Comparison of ENCODE assay signal across 15 cellular contexts in genomic region chr7:139968931-139969330, GRCh38.
DNase-seq lines count a peak whose midpoint lies in the region; ATAC-seq and TF ChIP-seq lines count a peak whose summit lies in the region.
"Had no signal": no experiment of that assay in that cellular context is flagged by ENCODE, and none has a peak within 500 bp of the region (broad histone marks: within the 10 kb centered on the region; RNA-seq: fewer than 3 reads in every experiment).

No MANE protein-coding gene starts in this region.

- no peak for TF ChIP-seq RAD21 in SK-N-SH (IDR thresholded peaks at IDR 0.05; ENCODE audit: low read length)

- H4K20me1 ChIP-seq in SK-N-SH (ENCODE audit: insufficient read depth) = no peaks in the 10 kb centered on the region

- H3K4me1 ChIP-seq in SK-N-SH (ENCODE audit: control insufficient read depth in 1 of 2, insufficient read depth in 2 of 2, low read depth in 1 of 2, low read length in 1 of 2) (no peaks in the 10 kb centered on the region), ectodermal cell (ENCODE audit: control insufficient read depth, insufficient read depth, low read length) (peaks cover 44% of the 10 kb centered on the region), mucosa of descending colon (ENCODE audit: low read depth) (no peaks in the 10 kb centered on the region)
- H3K4me1 ChIP-seq: A549, Caco-2 had no signal

- H3K9ac ChIP-seq in SK-N-SH = no peak overlapping the region

- DNase-seq in SK-N-SH (no peak), nephron progenitor cell (no peak), NCI-H526 (lab: John Stamatoyannopoulos, UW) (no peak), mucosa of descending colon (no peak)
- DNase-seq: AML-193; Caco-2; CD4-positive, alpha-beta T cell; H9; IMR-90 had no signal

- peaks cover 36% of the 10 kb centered on the region for H3K27me3 ChIP-seq in SK-N-SH (ENCODE audit: insufficient read depth)
- H3K27me3 ChIP-seq in ectodermal cell (ENCODE audit: control insufficient read depth, insufficient read depth, low read length, poor library complexity, severe bottlenecking) = no peaks in the 10 kb centered on the region

- no peaks in the 10 kb centered on the region for H3K79me2 ChIP-seq in SK-N-SH (ENCODE audit: insufficient read depth)

- POLR2A ChIA-PET in SK-N-SH (lab: Yijun Ruan, JAX) = no interaction called here

- H3K9me3 Mint-ChIP-seq in nephron progenitor cell = no peaks in the 10 kb centered on the region
- H3K9me3 Mint-ChIP-seq: CD4-positive, alpha-beta T cell; H9 had no signal

- H3F3A ChIP-seq in SK-N-SH (replicated peaks; ENCODE audit: insufficient read depth) = no peaks in the 10 kb centered on the region

- H3K27ac ChIP-seq in SK-N-SH (ENCODE audit: low read depth in 2 of 2, low read length in 1 of 2) = no peak overlapping the region
- peak overlapping the region; percentile 17 for H3K27ac ChIP-seq in ectodermal cell (ENCODE audit: insufficient read depth, low read depth, low read length, poor library complexity, severe bottlenecking)
- H3K27ac ChIP-seq: 22Rv1, A549, C4-2B had no signal

- H2AFZ ChIP-seq in SK-N-SH (ENCODE audit: low read depth) = no peak overlapping the region

- no peak for TF ChIP-seq EP300 in SK-N-SH (IDR thresholded peaks at IDR 0.05; ENCODE audit: borderline replicate concordance in 1 of 2, low read depth in 1 of 2, low read length in 1 of 2)

- intact Hi-C loops in mucosa of descending colon (cut with DNase I, micrococcal nuclease) = no loop called here

- H3K4me3 Mint-ChIP-seq in nephron progenitor cell = peak overlapping the region; percentile 38
- H3K4me3 Mint-ChIP-seq: CD4-positive, alpha-beta T cell; H9 had no signal

- no peak overlapping the region for H3K4me3 ChIP-seq in SK-N-SH (ENCODE audit: low read depth in 2 of 2, low read length in 1 of 2)
- H3K4me3 ChIP-seq in ectodermal cell (ENCODE audit: insufficient read depth, low read depth, low read length) = no peak overlapping the region
- no peak overlapping the region for H3K4me3 ChIP-seq in mucosa of descending colon
- H3K4me3 ChIP-seq: A549 had no signal

- TF ChIP-seq CTCF in SK-N-SH (IDR thresholded peaks at IDR 0.05) = no peak
- TF ChIP-seq CTCF in nephron progenitor cell (IDR thresholded peaks at IDR 0.05) = no peak
- TF ChIP-seq CTCF in mucosa of descending colon (IDR thresholded peaks at IDR 0.05) = no peak

- no peak for ATAC-seq in SK-N-SH treated with all-trans-retinoic acid at 6 μM for 48 hours
- no peak for ATAC-seq in HG03571 (IDR thresholded peaks at IDR 0.05; ENCODE audit: unreplicated experiment)
- ATAC-seq in mucosa of descending colon = no peak
- ATAC-seq: A549 had no signal

- H3K27ac Mint-ChIP-seq in nephron progenitor cell = peak overlapping the region; percentile 71
- H3K27ac Mint-ChIP-seq: CD4-positive, alpha-beta T cell had no signal

- no peaks in the 10 kb centered on the region for H3K9me3 ChIP-seq in SK-N-SH
- no peaks in the 10 kb centered on the region for H3K9me3 ChIP-seq in ectodermal cell (ENCODE audit: control insufficient read depth, low read length)
- H3K9me3 ChIP-seq in mucosa of descending colon = no peaks in the 10 kb centered on the region
- H3K9me3 ChIP-seq: A549, Caco-2 had no signal

- no peaks in the 10 kb centered on the region for H3K9me2 ChIP-seq in SK-N-SH

- peaks cover 77% of the 10 kb centered on the region for H3K4me1 Mint-ChIP-seq in nephron progenitor cell

- peaks cover 10% of the 10 kb centered on the region for H3K27me3 Mint-ChIP-seq in nephron progenitor cell (ENCODE audit: low read depth, poor library complexity)
- H3K27me3 Mint-ChIP-seq: CD4-positive, alpha-beta T cell had no signal

- no peaks in the 10 kb centered on the region for H3K36me3 ChIP-seq in SK-N-SH (replicated peaks in 1 of 2; ENCODE audit: control insufficient read depth in 1 of 2, insufficient read depth in 2 of 2, low read length in 1 of 2)
- no peaks in the 10 kb centered on the region for H3K36me3 ChIP-seq in ectodermal cell (ENCODE audit: control insufficient read depth, insufficient read depth, low read length)
- H3K36me3 ChIP-seq in mucosa of descending colon (ENCODE audit: low read depth) = no peaks in the 10 kb centered on the region

- CTCF ChIA-PET in SK-N-SH (lab: Yijun Ruan, JAX) = interaction anchor here (0.7 to 2.2 kb wide), 3 partner anchors 18 to 322 kb away, joined by 3 to 8 read pairs (median 3); no protein-coding TSS in a partner anchor

- H3K4me2 ChIP-seq in SK-N-SH = no peak overlapping the region
- H3K4me2 ChIP-seq: A549 had no signal

- H3K36me3 Mint-ChIP-seq in nephron progenitor cell (ENCODE audit: low read depth) = no peaks in the 10 kb centered on the region

TF ChIP-seq in SK-N-SH treated with all-trans-retinoic acid at 6 μM for 48 hours, 23 proteins besides CTCF, POLR2A, EP300 and RAD21:
- no peak for TF ChIP-seq ZNF8 (CRISPR knock-in tag; IDR thresholded peaks at IDR 0.05)
- peak; percentile 24; the same call in 1 of the 2 replicates for TF ChIP-seq ISL1 (CRISPR knock-in tag; IDR thresholded peaks at IDR 0.05)
TF ChIP-seq in SK-N-SH treated with all-trans-retinoic acid at 6 μM for 48 hours: peak in this region for 1.

TF ChIP-seq in SK-N-SH, 30 proteins besides CTCF, POLR2A, EP300 and RAD21:
- TF ChIP-seq ZBTB33 (IDR thresholded peaks at IDR 0.05; ENCODE audit: borderline replicate concordance, low read depth) (no peak), RFX5 (IDR thresholded peaks at IDR 0.05; ENCODE audit: low read length) (no peak), REST (IDR thresholded peaks at IDR 0.05; ENCODE audit: low read depth, low read length) (no peak)
TF ChIP-seq in SK-N-SH: peak in this region for 0.
